ENCODE assay signal across 8 cellular contexts in genomic region chr17:64420143-64420670, GRCh38. TPM values are rescaled to one million over a fixed set of nuclear protein-coding genes. Genes with fewer than 3 reads are reported as not detected.
DNase-seq lines count a peak whose midpoint lies in the region; ATAC-seq and TF ChIP-seq lines count a peak whose summit lies in the region.

No MANE protein-coding gene starts in this region.

- H3K27me3 Mint-ChIP-seq in brain (peaks cover 17% of the 10 kb centered on the region), immature natural killer cell (ENCODE audit: low read depth in 3 of 3) (peaks cover 0 to 9% (median 1%) of the 10 kb centered on the region in 3 donors)

- H3K27ac ChIP-seq in spleen, result no peak overlapping the region

- H3K4me3 Mint-ChIP-seq in brain (no peak overlapping the region), immature natural killer cell (no peak overlapping the region)

- H3K4me1 ChIP-seq in spleen, result peaks cover 0 to 27% (median 12%) of the 10 kb centered on the region in 6 donors

- H3K4me1 Mint-ChIP-seq in brain, result no peaks in the 10 kb centered on the region
- H3K4me1 Mint-ChIP-seq in immature natural killer cell, result peaks cover 0 to 12% of the 10 kb centered on the region in 2 donors

- no peak overlapping the region for H3K27ac Mint-ChIP-seq in brain
- H3K27ac Mint-ChIP-seq in immature natural killer cell, result no peak overlapping the region

- H3K4me3 ChIP-seq in MG63 (no peak overlapping the region), spleen (no peak overlapping the region)

- 29 to 39% (median 31%) methylated on average over 6 of the region's 6 CpGs for WGBS in spleen, 5 donors

- peak; percentile 72 to 77 for TF ChIP-seq CTCF in brain (conservative IDR thresholded peaks at IDR 0.05)
- TF ChIP-seq CTCF in spleen (IDR thresholded peaks at IDR 0.05 in 8 of 11, conservative IDR thresholded peaks at IDR 0.05 in 3 of 11), result peak; percentile 59 to 89 (median 83)

- ATAC-seq in Right ventricle myocardium inferior (peak; percentile 80), HG03025 (IDR thresholded peaks at IDR 0.05; ENCODE audit: low FRiP score, unreplicated experiment) (no peak)

- H3K36me3 ChIP-seq in MG63 (no peaks in the 10 kb centered on the region), spleen (no peaks in the 10 kb centered on the region)

- no peaks in the 10 kb centered on the region for H3K27me3 ChIP-seq in MG63
- no peaks in the 10 kb centered on the region for H3K27me3 ChIP-seq in spleen (replicated peaks in 1 of 7)

- H3K9me3 Mint-ChIP-seq in brain (no peaks in the 10 kb centered on the region), immature natural killer cell (no peaks in the 10 kb centered on the region)

- H3K36me3 Mint-ChIP-seq in brain (no peaks in the 10 kb centered on the region), immature natural killer cell (no peaks in the 10 kb centered on the region)

- no peak for TF ChIP-seq POLR2A in spleen (IDR thresholded peaks at IDR 0.05)

- no peaks in the 10 kb centered on the region for H3K9me3 ChIP-seq in MG63
- no peaks in the 10 kb centered on the region for H3K9me3 ChIP-seq in spleen

- intact Hi-C loops in Right ventricle myocardium inferior (cut with DNase I) (loop anchor here (5.0 kb wide), 2 partner anchors 72 to 227 kb away; no protein-coding TSS in a partner anchor), cardiac septum (cut with DNase I) (loop anchor here (1.0 to 5.0 kb wide), 2 partner anchors 71 to 227 kb away; no protein-coding TSS in a partner anchor), spleen (cut with DNase I; ENCODE audit: low total_unique reads) (loop anchor here (5.0 to 10.0 kb wide), 2 partner anchors 77 to 225 kb away; partner anchors contain the start of gene POLG2)

- DNase-seq in Right ventricle myocardium inferior (ENCODE audit: missing footprints) (no peak), cardiac septum (ENCODE audit: low spot score) (no peak), MG63 (peak; percentile 32), OCI-M1 (lab: John Stamatoyannopoulos, UW) (peak; percentile 85), immature natural killer cell (peak; percentile 64 to 73 (median 71)), spleen (no peak)

RNA-seq across cellular contexts. Expression of gene MILR1, which starts 28.7 kb away (rescaled TPM):
- total RNA-seq in Right ventricle myocardium inferior (3.8 TPM), cardiac septum (3.6 TPM), spleen (10 to 100 TPM; 18.9 to 55.0 (median 29.1) TPM)
- 5.6 and 19.0 TPM in 2 replicates for total RNA-seq in MG63 (2014; rRNA removed; shearing (Covaris generic); ENCODE audit: low replicate concordance)
- polyA plus RNA-seq in brain (ENCODE audit: insufficient read depth, low read depth, low replicate concordance) (0.90 TPM), immature natural killer cell (1 to 10 TPM in 2 of 3 donors, not detected in 1; 1.8 to 9.6 TPM), spleen (10 to 100 TPM; 15.6 to 26.3 (median 15.7) TPM)

RNA-seq across cellular contexts. Expression of gene PECAM1, which starts 29.5 kb away (rescaled TPM):
- total RNA-seq in Right ventricle myocardium inferior, result 116 TPM
- total RNA-seq in cardiac septum, result 117 TPM
- total RNA-seq in MG63 (2014; rRNA removed; shearing (Covaris generic); ENCODE audit: low replicate concordance), result 0.10 TPM in 1 of 2 replicates, not detected in the other
- 31.6 TPM for polyA plus RNA-seq in brain (ENCODE audit: insufficient read depth, low read depth, low replicate concordance)
- polyA plus RNA-seq in immature natural killer cell, result 10 to 100 TPM; 39.2 to 60.8 (median 53.4) TPM
- 100 to 1,000 TPM; 184 to 318 (median 215) TPM for total RNA-seq in spleen
- 10 to 100 TPM; 18.5 to 30.3 (median 21.0) TPM for polyA plus RNA-seq in spleen

Comparison
In these comparisons a context has a peak if more than half of its experiments do, and no peak if none do; other contexts are left out.
1. DNase-seq: peak in MG63 (single experiment), OCI-M1 (single experiment) and immature natural killer cell (3 of 3); none in Right ventricle myocardium inferior (single experiment), cardiac septum (single experiment) and spleen (single experiment).
2. RNA of gene PECAM1, which starts 29.5 kb away (total RNA-seq): 184 to 318 TPM in spleen, 117 TPM in cardiac septum (single experiment) and 116 TPM in Right ventricle myocardium inferior (single experiment); 0.10 TPM in MG63; every median in the first group is over 100 times any median in the second.